1 cellular context compared by ENCODE assay signal in the genomic region with DNA sequence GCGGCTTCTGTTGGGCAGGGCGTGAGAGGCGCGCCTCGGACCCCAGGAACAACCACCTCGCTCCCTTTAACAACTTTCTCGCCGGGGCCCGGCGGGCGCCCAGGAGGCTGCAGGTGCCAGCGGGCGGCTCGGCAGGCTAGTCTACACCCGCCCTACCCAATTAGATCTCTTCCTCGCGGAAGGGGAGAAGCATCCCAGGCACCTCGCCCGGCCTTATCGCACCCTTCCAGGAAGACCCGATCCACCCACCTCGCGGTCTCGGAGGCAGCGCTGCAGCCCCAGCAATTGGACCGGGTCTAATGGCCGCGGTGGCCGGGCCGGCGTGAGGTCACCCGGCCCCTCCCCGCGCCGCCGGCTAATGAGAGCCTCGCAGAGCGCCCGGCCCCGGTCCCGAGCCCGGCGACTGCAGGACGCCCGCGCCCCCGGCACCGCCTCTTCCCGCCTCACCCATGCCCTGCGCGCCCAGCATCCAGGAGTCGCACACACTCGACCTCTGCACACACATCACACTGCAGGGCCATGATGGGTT.
A peak's percentile ranks its signal among the peaks of the same experiment; 100 is the strongest.
TF ChIP-seq lines count a peak whose summit lies in the region.

Gene PLAAT3 (minus strand): TSS at position 298 of the 529 bp plus-strand sequence. CDS start 419 bp downstream, outside the sequence.

TF ChIP-seq in HEK293, 187 proteins besides CTCF, POLR2A, EP300 and RAD21 (continued from another document and continues in another):
- TF ChIP-seq PRDM2 (tag by site-specific recombination; IDR thresholded peaks at IDR 0.05; ENCODE audit: borderline replicate concordance) = no peak
- TF ChIP-seq ZFHX2 (tag by site-specific recombination; conservative IDR thresholded peaks at IDR 0.05) = peak; percentile 15; the same call in 1 of the 2 replicates
- TF ChIP-seq ZNF133 (tag by site-specific recombination; IDR thresholded peaks at IDR 0.05) = no peak
- TF ChIP-seq ZNF510 (tag by site-specific recombination; IDR thresholded peaks at IDR 0.05; ENCODE audit: insufficient replicate concordance) = no peak
- no peak for TF ChIP-seq ELK4 (IDR thresholded peaks at IDR 0.05; ENCODE audit: borderline replicate concordance, low read depth, low read length)
- no peak for TF ChIP-seq GLIS1 (tag by site-specific recombination; IDR thresholded peaks at IDR 0.05)
- TF ChIP-seq ZNF335 (tag by site-specific recombination; conservative IDR thresholded peaks at IDR 0.05) = peak; percentile 6
- no peak for TF ChIP-seq ZBTB48 (tag by site-specific recombination; IDR thresholded peaks at IDR 0.05)
- no peak for TF ChIP-seq ZNF138 (tag by site-specific recombination; IDR thresholded peaks at IDR 0.05; ENCODE audit: borderline replicate concordance)
- TF ChIP-seq, protein P1, sequence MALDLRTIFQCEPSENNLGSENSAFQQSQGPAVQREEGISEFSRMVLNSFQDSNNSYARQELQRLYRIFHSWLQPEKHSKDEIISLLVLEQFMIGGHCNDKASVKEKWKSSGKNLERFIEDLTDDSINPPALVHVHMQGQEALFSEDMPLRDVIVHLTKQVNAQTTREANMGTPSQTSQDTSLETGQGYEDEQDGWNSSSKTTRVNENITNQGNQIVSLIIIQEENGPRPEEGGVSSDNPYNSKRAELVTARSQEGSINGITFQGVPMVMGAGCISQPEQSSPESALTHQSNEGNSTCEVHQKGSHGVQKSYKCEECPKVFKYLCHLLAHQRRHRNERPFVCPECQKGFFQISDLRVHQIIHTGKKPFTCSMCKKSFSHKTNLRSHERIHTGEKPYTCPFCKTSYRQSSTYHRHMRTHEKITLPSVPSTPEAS (tag by site-specific recombination; IDR thresholded peaks at IDR 0.05) = no peak
- no peak for TF ChIP-seq ZNF202 (tag by site-specific recombination; IDR thresholded peaks at IDR 0.05; ENCODE audit: borderline replicate concordance)
- TF ChIP-seq ZBTB20 (tag by site-specific recombination; IDR thresholded peaks at IDR 0.05) = peak; percentile 61; the same call in 1 of the 2 replicates
- no peak for TF ChIP-seq MZF1 (tag by site-specific recombination; IDR thresholded peaks at IDR 0.05; ENCODE audit: borderline replicate concordance)
- no peak for TF ChIP-seq ZNF558 (tag by site-specific recombination; IDR thresholded peaks at IDR 0.05)
- TF ChIP-seq IKZF3 (tag by site-specific recombination; IDR thresholded peaks at IDR 0.05) = no peak
- peak; percentile 59 for TF ChIP-seq ZBTB26 (tag by site-specific recombination; optimal IDR thresholded peaks at IDR 0.05)
- 0 out of 2 replicates have a peak, but pooled peaks have one; percentile 13 for TF ChIP-seq YY1 (tag by site-specific recombination; IDR thresholded peaks at IDR 0.05)
- TF ChIP-seq, protein P2, sequence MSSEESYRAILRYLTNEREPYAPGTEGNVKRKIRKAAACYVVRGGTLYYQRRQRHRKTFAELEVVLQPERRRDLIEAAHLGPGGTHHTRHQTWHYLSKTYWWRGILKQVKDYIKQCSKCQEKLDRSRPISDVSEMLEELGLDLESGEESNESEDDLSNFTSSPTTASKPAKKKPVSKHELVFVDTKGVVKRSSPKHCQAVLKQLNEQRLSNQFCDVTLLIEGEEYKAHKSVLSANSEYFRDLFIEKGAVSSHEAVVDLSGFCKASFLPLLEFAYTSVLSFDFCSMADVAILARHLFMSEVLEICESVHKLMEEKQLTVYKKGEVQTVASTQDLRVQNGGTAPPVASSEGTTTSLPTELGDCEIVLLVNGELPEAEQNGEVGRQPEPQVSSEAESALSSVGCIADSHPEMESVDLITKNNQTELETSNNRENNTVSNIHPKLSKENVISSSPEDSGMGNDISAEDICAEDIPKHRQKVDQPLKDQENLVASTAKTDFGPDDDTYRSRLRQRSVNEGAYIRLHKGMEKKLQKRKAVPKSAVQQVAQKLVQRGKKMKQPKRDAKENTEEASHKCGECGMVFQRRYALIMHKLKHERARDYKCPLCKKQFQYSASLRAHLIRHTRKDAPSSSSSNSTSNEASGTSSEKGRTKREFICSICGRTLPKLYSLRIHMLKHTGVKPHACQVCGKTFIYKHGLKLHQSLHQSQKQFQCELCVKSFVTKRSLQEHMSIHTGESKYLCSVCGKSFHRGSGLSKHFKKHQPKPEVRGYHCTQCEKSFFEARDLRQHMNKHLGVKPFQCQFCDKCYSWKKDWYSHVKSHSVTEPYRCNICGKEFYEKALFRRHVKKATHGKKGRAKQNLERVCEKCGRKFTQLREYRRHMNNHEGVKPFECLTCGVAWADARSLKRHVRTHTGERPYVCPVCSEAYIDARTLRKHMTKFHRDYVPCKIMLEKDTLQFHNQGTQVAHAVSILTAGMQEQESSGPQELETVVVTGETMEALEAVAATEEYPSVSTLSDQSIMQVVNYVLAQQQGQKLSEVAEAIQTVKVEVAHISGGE (tag by site-specific recombination; conservative IDR thresholded peaks at IDR 0.05; ENCODE audit: low read depth) = no peak
- no peak for TF ChIP-seq YY2 (tag by site-specific recombination; IDR thresholded peaks at IDR 0.05)
- TF ChIP-seq ZNF580 (tag by site-specific recombination; IDR thresholded peaks at IDR 0.05) = no peak
- TF ChIP-seq ZNF16 (tag by site-specific recombination; IDR thresholded peaks at IDR 0.05; ENCODE audit: low read depth) = no peak
- no peak for TF ChIP-seq ZNF571 (tag by site-specific recombination; IDR thresholded peaks at IDR 0.05)
- TF ChIP-seq ZNF660 (tag by site-specific recombination; IDR thresholded peaks at IDR 0.05) = no peak
- TF ChIP-seq SP3 (tag by site-specific recombination; IDR thresholded peaks at IDR 0.05) = no peak
- TF ChIP-seq PATZ1 (tag by site-specific recombination; IDR thresholded peaks at IDR 0.05) = no peak
- no peak for TF ChIP-seq HOXD13 (CRISPR knock-in tag; IDR thresholded peaks at IDR 0.05; ENCODE audit: borderline replicate concordance)
- no peak for TF ChIP-seq HOXC10 (CRISPR knock-in tag; IDR thresholded peaks at IDR 0.05)
- TF ChIP-seq, protein P3, sequence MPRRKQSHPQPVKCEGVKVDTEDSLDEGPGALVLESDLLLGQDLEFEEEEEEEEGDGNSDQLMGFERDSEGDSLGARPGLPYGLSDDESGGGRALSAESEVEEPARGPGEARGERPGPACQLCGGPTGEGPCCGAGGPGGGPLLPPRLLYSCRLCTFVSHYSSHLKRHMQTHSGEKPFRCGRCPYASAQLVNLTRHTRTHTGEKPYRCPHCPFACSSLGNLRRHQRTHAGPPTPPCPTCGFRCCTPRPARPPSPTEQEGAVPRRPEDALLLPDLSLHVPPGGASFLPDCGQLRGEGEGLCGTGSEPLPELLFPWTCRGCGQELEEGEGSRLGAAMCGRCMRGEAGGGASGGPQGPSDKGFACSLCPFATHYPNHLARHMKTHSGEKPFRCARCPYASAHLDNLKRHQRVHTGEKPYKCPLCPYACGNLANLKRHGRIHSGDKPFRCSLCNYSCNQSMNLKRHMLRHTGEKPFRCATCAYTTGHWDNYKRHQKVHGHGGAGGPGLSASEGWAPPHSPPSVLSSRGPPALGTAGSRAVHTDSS (tag by site-specific recombination; IDR thresholded peaks at IDR 0.05) = no peak
- TF ChIP-seq GLI2 (tag by site-specific recombination; IDR thresholded peaks at IDR 0.05; ENCODE audit: borderline replicate concordance, low read depth) = no peak
- TF ChIP-seq KLF7 (tag by site-specific recombination; IDR thresholded peaks at IDR 0.05; ENCODE audit: borderline replicate concordance) = no peak
- no peak for TF ChIP-seq ZXDB (tag by site-specific recombination; IDR thresholded peaks at IDR 0.05)
- TF ChIP-seq SP2 (tag by site-specific recombination; IDR thresholded peaks at IDR 0.05) = peak; percentile 65
- TF ChIP-seq OSR2 (tag by site-specific recombination; IDR thresholded peaks at IDR 0.05) = no peak
- no peak for TF ChIP-seq ZNF548 (tag by site-specific recombination; IDR thresholded peaks at IDR 0.05)
- TF ChIP-seq WT1 (tag by site-specific recombination; IDR thresholded peaks at IDR 0.05) = no peak
